ENCODE assay signal across 10 cellular contexts in genomic region chr13:36163809-36164308, GRCh38. TPM values are rescaled to one million over a fixed set of nuclear protein-coding genes. Genes with fewer than 3 reads are reported as not detected.
A peak's percentile ranks its signal among the peaks of the same experiment; 100 is the strongest.
DNase-seq lines count a peak whose midpoint lies in the region; ATAC-seq lines count a peak whose summit lies in the region.
"Had no signal": no experiment of that assay in that cellular context is flagged by ENCODE, and none has a peak within 500 bp of the region (broad histone marks: within the 10 kb centered on the region; RNA-seq: fewer than 3 reads in every experiment).

No MANE protein-coding gene starts in this region.

- intact Hi-C loops in posterior vena cava (cut with DNase I), result no loop called here

- no peaks in the 10 kb centered on the region for H3K36me3 Mint-ChIP-seq in activated naive CD4-positive, alpha-beta T cell treated with anti-CD3 and anti-CD28 coated beads, Interleukin-2, amount 50 U/mL, for 72 hours

- peaks cover 8 to 9% of the 10 kb centered on the region in 2 donors for H3K9me3 Mint-ChIP-seq in activated naive CD4-positive, alpha-beta T cell treated with anti-CD3 and anti-CD28 coated beads, Interleukin-2, amount 50 U/mL, for 72 hours

- ATAC-seq in GM21619 (IDR thresholded peaks at IDR 0.05; ENCODE audit: unreplicated experiment) (no peak), GM18909 (IDR thresholded peaks at IDR 0.05; ENCODE audit: poor library complexity, unreplicated experiment) (no peak), GM19351 (IDR thresholded peaks at IDR 0.05; ENCODE audit: unreplicated experiment) (no peak)
- ATAC-seq in activated naive CD4-positive, alpha-beta T cell treated with anti-CD3 and anti-CD28 coated beads, Interleukin-2, amount 50 U/mL, for 72 hours, result no peak
- ATAC-seq: HepG2, mucosa of descending colon had no signal

- DNase-seq in G401 (ENCODE audit: low spot score) (peak; percentile 7), NCI-H510A (lab: John Stamatoyannopoulos, UW) (peak; percentile 70), dedifferentiated amniotic fluid mesenchymal stem cell (ENCODE audit: extremely low spot score) (peak; percentile 94), posterior vena cava (ENCODE audit: low spot score) (peak; percentile 84)
- no peak for DNase-seq in activated naive CD4-positive, alpha-beta T cell treated with anti-CD3 and anti-CD28 coated beads, Interleukin-2, amount 50 U/mL, for 72 hours (ENCODE audit: low spot score in 2 of 2)

- in situ Hi-C loops in G401 (cut with HindIII; ENCODE audit: low sequenced_read_pairs), result no loop called here

- H3K27ac Mint-ChIP-seq in activated naive CD4-positive, alpha-beta T cell treated with anti-CD3 and anti-CD28 coated beads, Interleukin-2, amount 50 U/mL, for 72 hours, result no peak overlapping the region

RNA-seq across cellular contexts. Expression of gene DCLK1, which starts 32.7 kb away (rescaled TPM):
- total RNA-seq in G401 (2014; rRNA removed; shearing (Covaris generic)), result not detected in 2 replicates
- 100 to 1,000 TPM in 1 of 2 donors, 10 to 100 TPM in 1; 64.4 to 112 TPM for total RNA-seq in posterior vena cava
- not detected for total RNA-seq in activated naive CD4-positive, alpha-beta T cell treated with anti-CD3 and anti-CD28 coated beads, Interleukin-2, amount 50 U/mL, for 72 hours
- total RNA-seq: HepG2 had no signal

RNA-seq across cellular contexts. Expression of gene SOHLH2, which starts 50.5 kb away (rescaled TPM):
- not detected in 2 replicates for total RNA-seq in G401 (2014; rRNA removed; shearing (Covaris generic))
- total RNA-seq in posterior vena cava, result under 1 TPM in 1 of 2 donors, not detected in 1; 0.79 TPM
- total RNA-seq in activated naive CD4-positive, alpha-beta T cell treated with anti-CD3 and anti-CD28 coated beads, Interleukin-2, amount 50 U/mL, for 72 hours, result not detected
- total RNA-seq: HepG2 had no signal

Comparison
In these comparisons a context has a peak if more than half of its experiments do, and no peak if none do; other contexts are left out.
1. DNase-seq: peak in G401 (single experiment), NCI-H510A (single experiment), dedifferentiated amniotic fluid mesenchymal stem cell (single experiment) and posterior vena cava (single experiment); none in activated naive CD4-positive, alpha-beta T cell treated with anti-CD3 and anti-CD28 coated beads, Interleukin-2, amount 50 U/mL, for 72 hours (0 of 2).
2. RNA of gene DCLK1, which starts 32.7 kb away (total RNA-seq): 64.4 to 112 TPM in posterior vena cava; not detected in G401 and not detected in activated naive CD4-positive, alpha-beta T cell treated with anti-CD3 and anti-CD28 coated beads, Interleukin-2, amount 50 U/mL, for 72 hours; every median in the first group is over 10 times any median in the second.